Comparison of ENCODE assay signal across 1 cellular context in the genomic region with DNA sequence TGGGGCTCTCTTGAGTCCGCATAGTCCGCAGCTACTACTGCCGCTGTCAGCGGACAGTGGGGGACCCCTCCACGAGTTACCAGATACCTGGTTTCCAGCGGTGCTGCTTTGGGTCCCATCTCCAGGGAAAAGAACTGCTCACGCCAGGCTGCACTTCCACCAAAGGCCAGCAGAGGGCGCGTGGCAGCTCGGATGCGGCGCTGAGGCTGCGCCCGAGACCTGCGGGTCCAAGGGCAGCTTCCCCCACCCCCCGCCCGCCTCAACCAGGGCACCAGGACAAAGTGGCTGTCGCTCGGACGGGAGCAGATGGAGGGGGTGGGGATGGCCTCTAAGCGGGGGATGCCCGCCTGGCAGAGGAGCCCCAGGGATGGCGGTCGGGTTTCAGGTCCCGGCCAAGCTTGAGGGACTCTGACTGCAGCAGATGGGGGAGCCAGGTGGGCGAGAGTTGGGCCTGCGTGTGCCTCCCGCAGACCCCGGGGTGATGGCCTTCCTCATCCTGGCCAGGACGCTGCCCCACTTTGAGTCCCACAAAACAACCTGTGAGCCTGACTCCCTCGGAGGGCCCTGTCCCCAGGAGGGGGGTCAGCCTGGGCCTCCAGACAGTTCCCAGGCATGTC.
TF ChIP-seq lines count a peak whose summit lies in the region.

No MANE protein-coding gene starts in this region.

TF ChIP-seq in GM12878, 131 proteins besides CTCF, POLR2A, EP300 and RAD21:
- no peak for TF ChIP-seq ESRRA (IDR thresholded peaks at IDR 0.05; ENCODE audit: low read length)
- TF ChIP-seq NFXL1 (IDR thresholded peaks at IDR 0.05; ENCODE audit: borderline replicate concordance), result no peak
- TF ChIP-seq ZNF24 (IDR thresholded peaks at IDR 0.05), result no peak
- TF ChIP-seq GABPA (IDR thresholded peaks at IDR 0.05; ENCODE audit: low read depth), result no peak
TF ChIP-seq in GM12878: peak in this region for 0.
